ENCODE assay signal across 22 cellular contexts in the genomic region with DNA sequence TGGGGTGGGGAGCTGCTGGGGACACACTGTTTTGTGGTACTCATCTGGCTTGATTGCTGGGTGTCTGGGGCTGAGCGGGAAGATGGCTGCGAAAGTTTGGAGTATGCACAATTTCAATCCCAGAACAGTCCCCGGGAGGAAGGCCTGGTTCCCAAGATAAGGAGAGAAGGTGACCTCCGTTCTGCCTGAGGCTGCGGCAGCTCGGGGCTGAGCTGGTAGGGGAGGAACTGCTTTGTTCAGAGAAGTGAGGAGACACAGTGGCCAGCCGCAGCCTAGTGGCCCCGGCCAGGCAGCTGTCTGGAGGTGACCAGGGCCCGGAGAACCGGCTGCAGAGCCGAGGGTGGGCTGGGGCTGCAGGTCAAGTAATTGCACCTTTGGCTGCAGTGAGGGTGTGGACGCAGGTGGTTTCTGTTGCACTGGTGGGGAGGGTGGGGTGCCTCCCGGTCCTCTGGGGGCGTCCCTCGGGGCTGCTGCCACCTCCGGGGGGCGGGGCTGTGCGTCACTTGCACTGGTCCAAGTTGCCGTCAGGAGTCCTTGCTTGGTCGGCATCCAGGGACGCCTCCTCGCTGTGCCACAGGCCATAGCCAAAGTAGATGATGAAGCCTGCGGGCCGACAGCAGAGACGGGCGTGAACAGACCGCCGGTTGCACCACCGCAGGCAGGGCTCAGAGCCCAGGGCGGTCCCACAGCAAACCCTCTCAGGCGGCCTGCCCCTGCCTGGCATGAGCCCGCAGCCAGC.
DNase-seq lines count a peak whose midpoint lies in the region; ATAC-seq, FAIRE-seq and TF ChIP-seq lines count a peak whose summit lies in the region.
"Had no signal": no experiment of that assay in that cellular context is flagged by ENCODE, and none has a peak within 500 bp of the region (broad histone marks: within the 10 kb centered on the region; RNA-seq: fewer than 3 reads in every experiment).

No MANE protein-coding gene starts in this region.

- H3K36me3 ChIP-seq in endodermal cell (ENCODE audit: control insufficient read depth, insufficient read depth, low read length) (peaks cover 37% of the 10 kb centered on the region), liver (ENCODE audit: control insufficient read depth in 4 of 4, insufficient read depth in 3 of 4, low read depth in 1 of 4, low read length in 3 of 4) (peaks cover 0 to 2% (median 0%) of the 10 kb centered on the region in 4 donors), vagina (peaks cover 0 to 29% of the 10 kb centered on the region in 2 donors)

- H3K4me1 Mint-ChIP-seq in endodermal cell: no peaks in the 10 kb centered on the region
- H3K4me1 Mint-ChIP-seq: central memory CD8-positive, alpha-beta T cell; GM23338; IgD-negative memory B cell had no signal

- no peak overlapping the region for H3K27ac Mint-ChIP-seq in endodermal cell

- H3K4me3 Mint-ChIP-seq in endodermal cell: no peak overlapping the region
- H3K4me3 Mint-ChIP-seq: CD4-positive, CD25-positive, alpha-beta regulatory T cell; central memory CD8-positive, alpha-beta T cell; GM23338; IgD-negative memory B cell had no signal

- intact Hi-C loops in Right ventricle myocardium inferior (cut with DNase I): no loop called here
- intact Hi-C loops in cardiac septum (cut with DNase I): no loop called here
- intact Hi-C loops in vagina (cut with DNase I): loop anchor here (10.0 kb wide), 1 partner anchor 241 kb away; no protein-coding TSS in a partner anchor

- peak overlapping the region; percentile 7 for H3K27ac ChIP-seq in endodermal cell (ENCODE audit: low read depth, low read length)
- H3K27ac ChIP-seq in liver (ENCODE audit: low read depth in 1 of 2, low read length in 2 of 2): no peak overlapping the region
- peak overlapping the region; percentile 60 for H3K27ac ChIP-seq in vagina
- H3K27ac ChIP-seq: left lung, neutrophil had no signal

- ATAC-seq in Right ventricle myocardium inferior: peak; percentile 42
- ATAC-seq: GM23338, left lung had no signal

- H3K4me1 ChIP-seq in endodermal cell (ENCODE audit: control insufficient read depth, insufficient read depth, low read length) (no peaks in the 10 kb centered on the region), liver (ENCODE audit: control insufficient read depth in 4 of 4, insufficient read depth in 4 of 4, low read length in 3 of 4) (no peaks in the 10 kb centered on the region), vagina (peaks cover 14% of the 10 kb centered on the region)
- H3K4me1 ChIP-seq: left lung had no signal

- H3K36me3 Mint-ChIP-seq in endodermal cell (ENCODE audit: low read depth): peaks cover 14% of the 10 kb centered on the region

- TF ChIP-seq CTCF in endodermal cell (conservative IDR thresholded peaks at IDR 0.05) (no peak), liver (IDR thresholded peaks at IDR 0.05; ENCODE audit: low read depth, low read length, missing input control) (no peak), vagina (IDR thresholded peaks at IDR 0.05) (no peak)

- FAIRE-seq in GM12891 (lab: Jason Lieb, UNC): no peak
- FAIRE-seq: G401.6 had no signal

- 93 to 97% methylated on average over 10 to 32 of the region's 32 CpGs for WGBS in endodermal cell (ENCODE audit: insufficient coverage in 1 of 2, insufficient read length in 1 of 2), 2 experiments
- 92% methylated on average over 32 of the region's 32 CpGs for WGBS in liver

- no peaks in the 10 kb centered on the region for H3K9me3 ChIP-seq in endodermal cell (ENCODE audit: control insufficient read depth, low read length)
- H3K9me3 ChIP-seq in liver (ENCODE audit: control insufficient read depth in 4 of 4, low read length in 3 of 4): no peaks in the 10 kb centered on the region
- H3K9me3 ChIP-seq in vagina: no peaks in the 10 kb centered on the region
- H3K9me3 ChIP-seq: left lung, MG63, neutrophil had no signal

- H3K27me3 ChIP-seq in endodermal cell (ENCODE audit: control insufficient read depth, insufficient read depth, low read length, poor library complexity, severe bottlenecking) (no peaks in the 10 kb centered on the region), liver (ENCODE audit: control insufficient read depth in 4 of 4, insufficient read depth in 4 of 4, low read length in 3 of 4) (no peaks in the 10 kb centered on the region), vagina (no peaks in the 10 kb centered on the region)
- H3K27me3 ChIP-seq: left lung, MG63, neutrophil had no signal

- H3K4me3 ChIP-seq in endodermal cell (ENCODE audit: low read length) (no peak overlapping the region), liver (ENCODE audit: low read depth in 1 of 3, low read length in 3 of 3) (no peak overlapping the region), vagina (no peak overlapping the region)
- H3K4me3 ChIP-seq: GM23338, left lung, MG63 had no signal

- TF ChIP-seq POLR2A in vagina (IDR thresholded peaks at IDR 0.05): no peak
- TF ChIP-seq POLR2A in GM12891 (IDR thresholded peaks at IDR 0.05; ENCODE audit: low read depth, low read length): no peak

- H3K9ac ChIP-seq in endodermal cell (ENCODE audit: extremely low read depth, low read length, poor library complexity, severe bottlenecking) (no peak overlapping the region), liver (ENCODE audit: low read depth in 1 of 2, low read length in 2 of 2) (no peak overlapping the region)

- DNase-seq in Right ventricle myocardium inferior (ENCODE audit: missing footprints) (no peak), cardiac septum (ENCODE audit: low spot score) (no peak), endodermal cell (no peak), vagina (ENCODE audit: extremely low spot score in 2 of 2) (no peak), GM12891 (ENCODE audit: insufficient read length, low spot score) (no peak), SKM-1 (lab: John Stamatoyannopoulos, UW; ENCODE audit: unreplicated experiment) (no peak), dermis blood vessel endothelial cell (no peak)
- DNase-seq: activated CD4-positive, alpha-beta T cell treated with anti-CD3 and anti-CD28 coated beads for 48 hours; activated effector memory CD4-positive, alpha-beta T cell treated with Interleukin-2 at 50 U/mL for 16 hours; anterior cingulate cortex; CD4-positive, CD25-positive, alpha-beta regulatory T cell; effector CD8-positive, alpha-beta T cell; NCI-H1436; stimulated activated CD4-positive, alpha-beta T cell treated with anti-CD3 and anti-CD28 coated beads, Interleukin-12 subunit alpha, Interleukin-12 subunit beta, amount 100 ng/mL, for 4 hours had no signal

- no peak for TF ChIP-seq RAD21 in liver (IDR thresholded peaks at IDR 0.05)

- H3K27me3 Mint-ChIP-seq in endodermal cell (ENCODE audit: insufficient read depth): no peaks in the 10 kb centered on the region
- H3K27me3 Mint-ChIP-seq: CD4-positive, CD25-positive, alpha-beta regulatory T cell; central memory CD8-positive, alpha-beta T cell; IgD-negative memory B cell had no signal

- H3K9me3 Mint-ChIP-seq in endodermal cell: no peaks in the 10 kb centered on the region
- H3K9me3 Mint-ChIP-seq: CD4-positive, CD25-positive, alpha-beta regulatory T cell; central memory CD8-positive, alpha-beta T cell; GM23338; IgD-negative memory B cell had no signal

TF ChIP-seq in liver, 16 proteins besides CTCF, POLR2A, EP300 and RAD21:
- TF ChIP-seq, protein P1, sequence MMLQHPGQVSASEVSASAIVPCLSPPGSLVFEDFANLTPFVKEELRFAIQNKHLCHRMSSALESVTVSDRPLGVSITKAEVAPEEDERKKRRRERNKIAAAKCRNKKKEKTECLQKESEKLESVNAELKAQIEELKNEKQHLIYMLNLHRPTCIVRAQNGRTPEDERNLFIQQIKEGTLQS (IDR thresholded peaks at IDR 0.05): no peak
- peak; percentile 76 for TF ChIP-seq NR2F2 (IDR thresholded peaks at IDR 0.05)

TF ChIP-seq in GM12891, 5 proteins besides CTCF, POLR2A, EP300 and RAD21:
- TF ChIP-seq POU2F2 (IDR thresholded peaks at IDR 0.05; ENCODE audit: low read depth, low read length): no peak

Comparison
In these comparisons a context has a peak if more than half of its experiments do, and no peak if none do; other contexts are left out.
1. H3K27ac ChIP-seq: peak in endodermal cell (single experiment) and vagina (single experiment); none in liver (0 of 2).